In the genomic region with DNA sequence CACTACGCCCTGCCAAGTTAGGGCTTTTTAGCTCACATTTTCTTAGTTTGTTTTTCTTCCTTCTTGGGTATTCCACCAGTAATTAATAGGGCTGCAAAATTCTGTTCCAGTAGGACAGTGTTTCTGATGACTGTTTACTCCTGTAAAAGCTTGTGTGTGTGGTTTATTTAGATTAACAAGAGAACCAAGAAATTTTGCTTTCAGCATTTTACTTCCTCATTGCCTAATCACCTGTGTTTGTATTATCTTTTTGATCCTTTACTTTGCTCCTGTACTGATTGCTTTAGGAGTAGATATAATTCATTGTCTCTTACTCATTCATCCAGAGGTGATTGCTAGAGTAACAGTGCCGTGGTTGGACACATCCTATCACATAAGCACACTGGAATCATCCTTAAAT, we compare ENCODE assay signal across 19 cellular contexts. TPM values are rescaled to one million over a fixed set of nuclear protein-coding genes. Genes with fewer than 3 reads are reported as not detected.
"Had no signal": no experiment of that assay in that cellular context is flagged by ENCODE, and none has a peak within 500 bp of the region (broad histone marks: within the 10 kb centered on the region; RNA-seq: fewer than 3 reads in every experiment).

No MANE protein-coding gene starts in this region.

- DNase-seq: effector CD4-positive, alpha-beta T cell; endodermal cell; gastrocnemius medialis; glutamatergic neuron; islet precursor cell; left lung; lower lobe of right lung; midbrain; naive B cell; stimulated activated CD4-positive, alpha-beta T cell treated with anti-CD3 and anti-CD28 coated beads, Interleukin-2, amount 100 ng/mL, for 48 hours; stimulated activated naive CD4-positive, alpha-beta T cell treated with Interleukin-2 at 50 U/mL for 16 hours had no signal

- H3K4me1 ChIP-seq: esophagus muscularis mucosa, gastrocnemius medialis, left lung, lower lobe of right lung, right atrium auricular region had no signal

- H3K27ac ChIP-seq: coronary artery, esophagus muscularis mucosa, gastrocnemius medialis, left lung, lower lobe of right lung, right atrium auricular region had no signal

- ATAC-seq: gastrocnemius medialis, left lung, lower lobe of right lung had no signal

- H3K36me3 ChIP-seq: esophagus muscularis mucosa, gastrocnemius medialis, left lung, lower lobe of right lung, right atrium auricular region had no signal

- H3K4me3 ChIP-seq: coronary artery, esophagus muscularis mucosa, gastrocnemius medialis, left lung, lower lobe of right lung, right atrium auricular region, smooth muscle cell had no signal

- H3K27me3 ChIP-seq: esophagus muscularis mucosa, gastrocnemius medialis, left lung, right atrium auricular region had no signal

- H3K9me3 ChIP-seq: esophagus muscularis mucosa, gastrocnemius medialis, left lung, lower lobe of right lung, right atrium auricular region had no signal

RNA-seq across cellular contexts. Expression of gene TDRD1, which starts 27.7 kb away (rescaled TPM):
- total RNA-seq: chondrocyte, dermis microvascular lymphatic vessel endothelial cell, endothelial cell of umbilical vein, pulmonary artery endothelial cell, smooth muscle cell had no signal

RNA-seq across cellular contexts. Expression of gene VWA2, which starts 32.2 kb away (rescaled TPM):
- total RNA-seq: chondrocyte, dermis microvascular lymphatic vessel endothelial cell, endothelial cell of umbilical vein, pulmonary artery endothelial cell, right atrium auricular region had no signal
